ENCODE assay signal across 8 cellular contexts in the genomic region with DNA sequence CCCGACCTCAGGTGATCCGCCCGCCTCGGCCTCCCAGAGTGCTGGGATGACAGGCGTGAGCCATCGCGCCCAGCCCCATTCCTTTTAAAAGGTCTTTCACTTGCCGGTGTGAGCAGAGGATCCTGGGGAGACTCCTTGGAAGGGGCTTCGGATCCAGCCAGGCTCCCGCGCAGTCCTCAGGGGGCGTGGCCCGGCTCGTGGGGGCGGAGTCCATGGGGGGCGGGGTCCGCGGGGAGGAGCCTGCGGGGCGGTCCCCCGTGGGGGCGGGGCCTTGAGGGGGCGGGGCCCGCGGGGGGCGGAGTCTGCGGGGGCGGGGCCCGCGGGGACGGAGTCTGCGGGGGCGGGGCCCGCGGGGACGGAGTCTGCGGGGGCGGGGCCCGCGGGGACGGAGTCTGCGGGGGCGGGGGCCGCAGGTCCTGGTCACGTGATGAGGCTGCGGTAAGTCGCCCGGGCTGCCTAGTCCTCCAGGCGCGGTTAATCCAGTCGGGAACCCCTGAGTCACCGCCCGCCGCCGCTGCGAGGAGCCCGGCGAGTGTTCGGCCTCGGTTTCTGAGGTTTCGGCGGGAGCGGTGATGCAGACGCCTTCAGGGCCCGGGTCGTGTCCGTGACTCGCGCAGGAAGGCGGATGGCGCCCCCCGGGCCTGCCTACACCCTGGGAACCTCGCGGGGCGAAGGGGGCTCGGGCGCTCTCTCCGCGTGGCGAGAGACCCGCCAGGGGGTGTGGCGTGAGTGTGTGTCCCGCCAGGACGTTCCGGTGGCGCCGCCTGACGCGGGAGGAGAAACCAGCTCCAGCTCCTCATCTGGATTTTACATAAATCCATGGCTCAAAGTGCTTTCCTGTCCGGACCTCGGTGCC. TPM values are rescaled to one million over a fixed set of nuclear protein-coding genes. Genes with fewer than 3 reads are reported as not detected.
DNase-seq lines count a peak whose midpoint lies in the region; ATAC-seq, FAIRE-seq and TF ChIP-seq lines count a peak whose summit lies in the region.

No MANE protein-coding gene starts in this region.

- no peak for ATAC-seq in GM18868 (IDR thresholded peaks at IDR 0.05; ENCODE audit: unreplicated experiment)

- H3K36me3 Mint-ChIP-seq in chondrocyte (ENCODE audit: low read depth) = no peaks in the 10 kb centered on the region

- DNase-seq in NCI-H1092 treated with DMSO at 0.1 percent for 48 hours (lab: John Stamatoyannopoulos, UW) (peak; percentile 25), NCI-H1092 (lab: John Stamatoyannopoulos, UW) (no peak), T1000 (lab: John Stamatoyannopoulos, UW) (peak; percentile 79), chondrocyte (ENCODE audit: low spot score) (no peak), keratinocyte (ENCODE audit: low read depth, low spot score) (peak; percentile 38), putamen (ENCODE audit: low spot score) (no peak)
- peak; percentile 37 to 38 for DNase-seq in stimulated activated CD4-positive, alpha-beta T cell treated with anti-CD3 and anti-CD28 coated beads, Interleukin-2, amount 100 ng/mL, for 48 hours

- dilution Hi-C loops in keratinocyte (cut with MboI; ENCODE audit: extremely low pct_ligation_motif_present, low sequenced_read_pairs) = no loop called here

- H4K20me1 ChIP-seq in keratinocyte (ENCODE audit: control insufficient read depth, extremely low read depth, insufficient read depth, low read length) = no peaks in the 10 kb centered on the region

- H3K4me1 Mint-ChIP-seq in chondrocyte (ENCODE audit: low read depth) = peaks cover under 1% of the 10 kb centered on the region

- no peaks in the 10 kb centered on the region for H3K79me2 ChIP-seq in keratinocyte (ENCODE audit: control insufficient read depth, insufficient read depth, low read length)

- H3K9me1 ChIP-seq in keratinocyte (ENCODE audit: control insufficient read depth, extremely low read depth, insufficient read depth, low read length) = no peaks in the 10 kb centered on the region

- H3K27ac Mint-ChIP-seq in chondrocyte (ENCODE audit: unreplicated experiment) = no peak overlapping the region

- peaks cover 7% of the 10 kb centered on the region for H3K27me3 ChIP-seq in keratinocyte (ENCODE audit: control insufficient read depth, extremely low read depth, insufficient read depth, low read length)

- no peaks in the 10 kb centered on the region for H3K9me3 ChIP-seq in keratinocyte (ENCODE audit: control insufficient read depth, low read depth, low read length)

- H2AFZ ChIP-seq in keratinocyte (ENCODE audit: control insufficient read depth, low read length) = peak overlapping the region; percentile 68

- H3K27me3 Mint-ChIP-seq in chondrocyte (ENCODE audit: low read depth) = peaks cover 7% of the 10 kb centered on the region

- TF ChIP-seq CTCF in chondrocyte (IDR thresholded peaks at IDR 0.05) (peak; percentile 60), keratinocyte (optimal IDR thresholded peaks at IDR 0.05 in 1 of 3, IDR thresholded peaks at IDR 0.05 in 1 of 3, conservative IDR thresholded peaks at IDR 0.05 in 1 of 3; ENCODE audit: extremely low read depth in 1 of 3, insufficient read depth in 2 of 3, low read length in 3 of 3) (peak in 2 of 3 experiments; percentile 5 to 23)

- peak overlapping the region; percentile 85 for H3K4me2 ChIP-seq in keratinocyte (ENCODE audit: control insufficient read depth, extremely low read depth, insufficient read depth, low read depth, low read length)

- no peaks in the 10 kb centered on the region for H3K36me3 ChIP-seq in keratinocyte (ENCODE audit: control insufficient read depth in 2 of 2, extremely low read depth in 1 of 2, insufficient read depth in 2 of 2, low read length in 2 of 2)

- no peak overlapping the region for H3K27ac ChIP-seq in keratinocyte (ENCODE audit: control insufficient read depth, insufficient read depth, low read length)

- H3K9ac ChIP-seq in keratinocyte (ENCODE audit: control insufficient read depth, extremely low read depth, insufficient read depth, low read length) = peak overlapping the region; percentile 60

- H3K4me3 Mint-ChIP-seq in chondrocyte (ENCODE audit: unreplicated experiment) = peak overlapping the region; percentile 63

- no peak for FAIRE-seq in keratinocyte (lab: Jason Lieb, UNC)

- no peaks in the 10 kb centered on the region for H3K9me3 Mint-ChIP-seq in chondrocyte (ENCODE audit: low read depth)

- H3K4me3 ChIP-seq in keratinocyte (ENCODE audit: control insufficient read depth in 2 of 3, extremely low read depth in 1 of 3, insufficient read depth in 2 of 3, low read depth in 1 of 3, low read length in 3 of 3) = peak overlapping the region; percentile 46 to 63 (median 54)

- H3K4me1 ChIP-seq in keratinocyte (ENCODE audit: control insufficient read depth, extremely low read depth, insufficient read depth, low read length) = no peaks in the 10 kb centered on the region

RNA-seq across cellular contexts. Expression of gene ABR, which starts 23.6 kb away (rescaled TPM):
- total RNA-seq in chondrocyte = 114 to 129 TPM (median 119 TPM) in 3 replicates
- polyA plus RNA-seq in keratinocyte = 16.9 to 43.7 TPM (median 17.3 TPM) in 3 replicates
- 16.3 TPM for polyA plus RNA-seq in keratinocyte (2011; ENCODE audit: low read depth)
- 24.9 and 35.9 TPM in 2 replicates for polyA plus RNA-seq in keratinocyte (2011; cell fraction: cytosol; rRNA removed)
- polyA plus RNA-seq in keratinocyte (2011; cell fraction: nucleus; rRNA removed) = 28.1 and 37.4 TPM in 2 replicates
- 15.1 and 34.4 TPM in 2 replicates for polyA plus RNA-seq in keratinocyte (2012; ENCODE audit: low replicate concordance)
- polyA minus RNA-seq in keratinocyte = 32.5 to 192 TPM (median 43.7 TPM) in 3 replicates
- 52.9 TPM for polyA minus RNA-seq in keratinocyte (2011; cell fraction: cytosol; rRNA and poly(A)+ RNA removed)
- polyA minus RNA-seq in keratinocyte (2011; cell fraction: nucleus; rRNA and poly(A)+ RNA removed) = 18.8 and 24.6 TPM in 2 replicates

Comparison
In these comparisons a context has a peak if more than half of its experiments do, and no peak if none do; other contexts are left out.
1. DNase-seq: peak in NCI-H1092 treated with DMSO at 0.1 percent for 48 hours (single experiment), T1000 (single experiment), keratinocyte (single experiment) and stimulated activated CD4-positive, alpha-beta T cell treated with anti-CD3 and anti-CD28 coated beads, Interleukin-2, amount 100 ng/mL, for 48 hours (2 of 2); none in NCI-H1092 (single experiment), chondrocyte (single experiment) and putamen (single experiment).